Comparison of ENCODE assay signal across 8 cellular contexts in genomic region chr13:32737111-32737571, GRCh38.
DNase-seq lines count a peak whose midpoint lies in the region; ATAC-seq, FAIRE-seq and TF ChIP-seq lines count a peak whose summit lies in the region.

No MANE protein-coding gene starts in this region.

- no peak overlapping the region for H3K56ac ChIP-seq in IMR-90 (ENCODE audit: extremely low read depth, insufficient read depth, low read length)

- peak overlapping the region; percentile 19 to 72 (median 60); a peak in 20 of 22 replicates for H3K27ac ChIP-seq in BLaER1 treated with 17β-estradiol and CSF1 and Interleukin-3, amounts not matched to agents 10 nM and 100 nM
- H3K27ac ChIP-seq in IMR-90 (ENCODE audit: insufficient read depth, low read length), result no peak overlapping the region
- H3K27ac ChIP-seq in endothelial cell of umbilical vein (ENCODE audit: insufficient read depth, low read depth, low read length), result peak overlapping the region; percentile 64
- peak overlapping the region; percentile 72 to 74 for H3K27ac ChIP-seq in prostate gland
- H3K27ac ChIP-seq in ovary, result peak overlapping the region in 1 of 2 donors; percentile 67

- DNase-seq in IMR-90 (no peak), endothelial cell of umbilical vein (ENCODE audit: low read depth, low spot score) (peak; percentile 70), prostate gland (ENCODE audit: low spot score) (peak; percentile 11), retina (no peak), ovary (no peak), RPMI8226 (no peak)

- H3K36me3 ChIP-seq in BLaER1 treated with 17β-estradiol and CSF1 and Interleukin-3, amounts not matched to agents 10 nM and 100 nM, result peaks cover 34 to 69% (median 57%) of the 10 kb centered on the region in 11 experiments
- H3K36me3 ChIP-seq in IMR-90 (ENCODE audit: control insufficient read depth, insufficient read depth, low read length) (peaks cover 2% of the 10 kb centered on the region), endothelial cell of umbilical vein (ENCODE audit: control insufficient read depth in 2 of 2, extremely low read depth in 1 of 2, insufficient read depth in 2 of 2, low read length in 2 of 2) (peaks cover 0 to 3% of the 10 kb centered on the region in 2 experiments), prostate gland (no peaks in the 10 kb centered on the region), ovary (no peaks in the 10 kb centered on the region)

- H3K23ac ChIP-seq in IMR-90 (ENCODE audit: low read depth, low read length), result peak overlapping the region; percentile 51; the same call in 1 of the 2 replicates

- H4K20me1 ChIP-seq in BLaER1 treated with 17β-estradiol and CSF1 and Interleukin-3, amounts not matched to agents 10 nM and 100 nM, result no peaks in the 10 kb centered on the region
- H4K20me1 ChIP-seq in IMR-90 (ENCODE audit: insufficient read depth, low read length), result peaks cover 3% of the 10 kb centered on the region; the same call in 1 of the 2 replicates
- no peaks in the 10 kb centered on the region for H4K20me1 ChIP-seq in endothelial cell of umbilical vein (replicated peaks; ENCODE audit: control insufficient read depth, extremely low read depth, insufficient read depth, low read length)

- peak overlapping the region; percentile 43; the same call in 1 of the 2 replicates for H4K5ac ChIP-seq in IMR-90 (ENCODE audit: low read depth, low read length)

- H4K8ac ChIP-seq in IMR-90 (ENCODE audit: low read depth in 2 of 2, low read length in 2 of 2), result peak overlapping the region in 1 of 2 experiments; percentile 32; a peak in 1 of 4 replicates

- peak overlapping the region; percentile 25 to 83 (median 53); a peak in 19 of 22 replicates for H3K9ac ChIP-seq in BLaER1 treated with 17β-estradiol and CSF1 and Interleukin-3, amounts not matched to agents 10 nM and 100 nM
- H3K9ac ChIP-seq in IMR-90 (ENCODE audit: low read depth, low read length) (peak overlapping the region; percentile 67; the same call in 1 of the 2 replicates), endothelial cell of umbilical vein (replicated peaks; ENCODE audit: extremely low read depth, insufficient read depth, low read length) (peak overlapping the region; percentile 75)

- H3K14ac ChIP-seq in IMR-90 (replicated peaks; ENCODE audit: low read depth, low read length), result no peak overlapping the region; the same call in 1 of the 2 replicates

- no peak overlapping the region for H2AK9ac ChIP-seq in IMR-90 (replicated peaks; ENCODE audit: low read depth, low read length, poor library complexity)

- no peaks in the 10 kb centered on the region for H3K27me3 ChIP-seq in BLaER1 treated with 17β-estradiol and CSF1 and Interleukin-3, amounts not matched to agents 10 nM and 100 nM
- H3K27me3 ChIP-seq in IMR-90 (ENCODE audit: control insufficient read depth, insufficient read depth, low read length) (no peaks in the 10 kb centered on the region), endothelial cell of umbilical vein (ENCODE audit: control insufficient read depth in 2 of 2, insufficient read depth in 2 of 2, low read length in 2 of 2) (no peaks in the 10 kb centered on the region), prostate gland (replicated peaks; ENCODE audit: insufficient read depth) (no peaks in the 10 kb centered on the region), ovary (no peaks in the 10 kb centered on the region)

- no peaks in the 10 kb centered on the region for H3K9me3 ChIP-seq in BLaER1 treated with 17β-estradiol and CSF1 and Interleukin-3, amounts not matched to agents 10 nM and 100 nM (replicated peaks in 1 of 11)
- no peaks in the 10 kb centered on the region for H3K9me3 ChIP-seq in IMR-90 (ENCODE audit: control insufficient read depth, insufficient read depth, low read length)
- H3K9me3 ChIP-seq in endothelial cell of umbilical vein (replicated peaks; ENCODE audit: control insufficient read depth, insufficient read depth, low read length), result no peaks in the 10 kb centered on the region
- no peaks in the 10 kb centered on the region for H3K9me3 ChIP-seq in prostate gland
- no peaks in the 10 kb centered on the region for H3K9me3 ChIP-seq in ovary

- FAIRE-seq in endothelial cell of umbilical vein (lab: Jason Lieb, UNC), result peak; percentile 38

- intact Hi-C loops in IMR-90 (cut with micrococcal nuclease) (no loop called here), endothelial cell of umbilical vein (cut with micrococcal nuclease) (loop anchor here (5.0 kb wide), 1 partner anchor 150 kb away; the partner anchor contains the start of gene PDS5B), prostate gland (cut with DNase I) (no loop called here), ovary (cut with DNase I) (no loop called here)

- H2BK5ac ChIP-seq in IMR-90 (ENCODE audit: low read depth, low read length, poor library complexity, severe bottlenecking), result no peak overlapping the region

- H4K91ac ChIP-seq in IMR-90 (ENCODE audit: insufficient read depth, low read depth, low read length), result no peak overlapping the region

- H3K4ac ChIP-seq in IMR-90 (ENCODE audit: low read depth, low read length), result no peak overlapping the region

- ATAC-seq in GM19455 (IDR thresholded peaks at IDR 0.05; ENCODE audit: unreplicated experiment) (peak; percentile 60), IMR-90 (ENCODE audit: low read depth) (no peak)

- H3K79me2 ChIP-seq in endothelial cell of umbilical vein (ENCODE audit: control insufficient read depth, insufficient read depth, low read length), result no peaks in the 10 kb centered on the region

- peaks cover 0 to 23% (median 9%) of the 10 kb centered on the region in 10 experiments; a peak in 11 of 20 replicates for H3K4me1 ChIP-seq in BLaER1 treated with 17β-estradiol and CSF1 and Interleukin-3, amounts not matched to agents 10 nM and 100 nM
- H3K4me1 ChIP-seq in IMR-90 (ENCODE audit: control insufficient read depth, insufficient read depth, low read length) (no peaks in the 10 kb centered on the region; the same call in 1 of the 2 replicates), endothelial cell of umbilical vein (ENCODE audit: control insufficient read depth, extremely low read depth, insufficient read depth, low read length) (peaks cover 14% of the 10 kb centered on the region), prostate gland (replicated peaks) (no peaks in the 10 kb centered on the region), ovary (ENCODE audit: insufficient read depth) (peaks cover 2% of the 10 kb centered on the region)

- BruUV-seq in IMR-90 (replicated peaks; lab: Mats Ljungman, UMichigan) (no TSS peak), endothelial cell of umbilical vein (replicated peaks; lab: Mats Ljungman, UMichigan) (no TSS peak)

- H2BK120ac ChIP-seq in IMR-90 (ENCODE audit: low read depth, low read length), result no peak overlapping the region

- no peak for TF ChIP-seq RAD21 in IMR-90 (IDR thresholded peaks at IDR 0.05; ENCODE audit: low read length)

- no peak overlapping the region for H2AK5ac ChIP-seq in IMR-90 (ENCODE audit: low read depth, low read length)

- peak overlapping the region; percentile 13; the same call in 1 of the 2 replicates for H3K18ac ChIP-seq in IMR-90 (ENCODE audit: low read depth, low read length)

- no CpG with 5 or more reads among the region's 2 CpGs for WGBS in IMR-90 (ENCODE audit: extremely low coverage in 2 of 2, insufficient read length in 1 of 2), 2 experiments
- WGBS in prostate gland, result 5% methylated on average over 2 of the region's 2 CpGs
- 2 to 15% (median 5%) methylated on average over 2 of the region's 2 CpGs for WGBS in ovary, 3 donors

- no peak for TF ChIP-seq EP300 in ovary (IDR thresholded peaks at IDR 0.05)

- peaks cover 0 to 11% of the 10 kb centered on the region in 2 experiments; a peak in 3 of 4 replicates for H3K79me1 ChIP-seq in IMR-90 (ENCODE audit: low read depth in 1 of 2, low read length in 2 of 2)

- H2BK20ac ChIP-seq in IMR-90 (ENCODE audit: low read depth, low read length), result no peak overlapping the region

- in situ Hi-C loops in IMR-90 (cut with MboI; ENCODE audit: low sequenced_read_pairs), result no loop called here

- POLR2A ChIA-PET in IMR-90 (lab: Charles Lee; ENCODE audit: unreplicated experiment), result interaction anchor here (0.6 kb wide), 1 partner anchor 390 kb away, joined by 4 read pairs; no protein-coding TSS in a partner anchor
- POLR2A ChIA-PET in endothelial cell of umbilical vein (lab: Charles Lee), result no interaction called here

- TF ChIP-seq CTCF in IMR-90 (conservative IDR thresholded peaks at IDR 0.05; ENCODE audit: low read depth, low read length) (no peak), endothelial cell of umbilical vein (IDR thresholded peaks at IDR 0.05; ENCODE audit: extremely low read depth in 1 of 2, insufficient read depth in 1 of 2, low read depth in 1 of 2, low read length in 2 of 2) (no peak), prostate gland (IDR thresholded peaks at IDR 0.05) (no peak), ovary (IDR thresholded peaks at IDR 0.05) (no peak)

- peak overlapping the region; percentile 31 to 92 (median 66) for H3K4me2 ChIP-seq in BLaER1 treated with 17β-estradiol and CSF1 and Interleukin-3, amounts not matched to agents 10 nM and 100 nM
- H3K4me2 ChIP-seq in IMR-90 (ENCODE audit: low read depth, low read length), result peak overlapping the region; percentile 91
- H3K4me2 ChIP-seq in endothelial cell of umbilical vein (ENCODE audit: insufficient read depth, low read length), result peak overlapping the region; percentile 95

- peaks cover 6% of the 10 kb centered on the region; the same call in 1 of the 2 replicates for H3K9me1 ChIP-seq in IMR-90 (ENCODE audit: insufficient read depth, low read length)
- H3K9me1 ChIP-seq in endothelial cell of umbilical vein (replicated peaks; ENCODE audit: control insufficient read depth, extremely low read depth, insufficient read depth, low read length), result no peaks in the 10 kb centered on the region

- TF ChIP-seq POLR2A in IMR-90 (IDR thresholded peaks at IDR 0.05; ENCODE audit: low read depth, low read length), result no peak
- no peak for TF ChIP-seq POLR2A in endothelial cell of umbilical vein (IDR thresholded peaks at IDR 0.05; ENCODE audit: low read depth, low read length)
- TF ChIP-seq POLR2A in prostate gland (IDR thresholded peaks at IDR 0.05), result no peak
- no peak for TF ChIP-seq POLR2A in ovary (IDR thresholded peaks at IDR 0.05)

- H2AFZ ChIP-seq in IMR-90 (replicated peaks; ENCODE audit: low read length, poor library complexity), result no peak overlapping the region
- H2AFZ ChIP-seq in endothelial cell of umbilical vein (ENCODE audit: low read depth, low read length), result no peak overlapping the region

- dilution Hi-C loops in IMR-90 (cut with HindIII; ENCODE audit: low sequenced_read_pairs, unreplicated experiment) (no loop called here), endothelial cell of umbilical vein (cut with MboI; ENCODE audit: extremely low pct_ligation_motif_present, low sequenced_read_pairs) (no loop called here)

- peak overlapping the region in 7 of 10 experiments; percentile 1 to 46 (median 38); a peak in 8 of 20 replicates for H3K4me3 ChIP-seq in BLaER1 treated with 17β-estradiol and CSF1 and Interleukin-3, amounts not matched to agents 10 nM and 100 nM
- peak overlapping the region; percentile 24; the same call in 1 of the 2 replicates for H3K4me3 ChIP-seq in IMR-90 (ENCODE audit: insufficient read depth, low read depth, low read length)
- peak overlapping the region in 2 of 3 experiments; percentile 21 to 63 for H3K4me3 ChIP-seq in endothelial cell of umbilical vein (replicated peaks in 1 of 3; ENCODE audit: insufficient read depth in 1 of 3, low read depth in 1 of 3, low read length in 3 of 3)
- H3K4me3 ChIP-seq in prostate gland, result peak overlapping the region; percentile 14 to 28
- no peak overlapping the region for H3K4me3 ChIP-seq in ovary

- no peak overlapping the region for H2BK15ac ChIP-seq in IMR-90 (ENCODE audit: low read depth, low read length)

- CTCF ChIA-PET in IMR-90 (lab: Yijun Ruan, JAX) (interaction anchor here (0.6 kb wide), 1 partner anchor 693 kb away, joined by 3 read pairs; no protein-coding TSS in a partner anchor), endothelial cell of umbilical vein (lab: Charles Lee) (interaction anchor here (1.0 to 1.8 kb wide), 7 partner anchors 10 to 806 kb away, joined by 3 to 9 read pairs (median 3); partner anchors contain the start of gene PDS5B)

Comparison
In these comparisons a context has a peak if more than half of its experiments do, and no peak if none do; other contexts are left out.
1. DNase-seq: peak in endothelial cell of umbilical vein (single experiment) and prostate gland (single experiment); none in IMR-90 (single experiment), retina (single experiment), ovary (0 of 5) and RPMI8226 (single experiment).
2. Peak in every context shown above with its lines, with median percentiles within 50 percentile points of each other: H3K4me2 ChIP-seq and H3K9ac ChIP-seq.